ENCODE assay signal across 24 cellular contexts in genomic region chr4:77169496-77169895, GRCh38. TPM values are rescaled to one million over a fixed set of nuclear protein-coding genes. Genes with fewer than 3 reads are reported as not detected.
DNase-seq lines count a peak whose midpoint lies in the region; ATAC-seq and TF ChIP-seq lines count a peak whose summit lies in the region.
"Had no signal": no experiment of that assay in that cellular context is flagged by ENCODE, and none has a peak within 500 bp of the region (broad histone marks: within the 10 kb centered on the region; RNA-seq: fewer than 3 reads in every experiment).

No MANE protein-coding gene starts in this region.

- H3K27me3 Mint-ChIP-seq in activated B cell treated with CpG ODN at 0.5 μM for 24 hours, result no peaks in the 10 kb centered on the region
- H3K27me3 Mint-ChIP-seq: naive thymus-derived CD8-positive, alpha-beta T cell had no signal

- CTCF ChIA-PET in activated B cell treated with CpG ODN at 0.5 μM for 24 hours (lab: Charles Lee), result no interaction called here

- POLR2A ChIA-PET in activated B cell treated with CpG ODN at 0.5 μM for 24 hours (lab: Charles Lee), result no interaction called here

- no peak overlapping the region for H3K4me3 ChIP-seq in fibroblast of villous mesenchyme (ENCODE audit: low read depth, low read length)
- H3K4me3 ChIP-seq: upper lobe of right lung had no signal

- TF ChIP-seq CTCF in activated B cell treated with CpG ODN at 0.5 μM for 24 hours (IDR thresholded peaks at IDR 0.05), result no peak
- TF ChIP-seq CTCF in fibroblast of villous mesenchyme (IDR thresholded peaks at IDR 0.05; ENCODE audit: insufficient read depth, low read depth, low read length), result no peak

- no peaks in the 10 kb centered on the region for H3K9me3 Mint-ChIP-seq in activated B cell treated with CpG ODN at 0.5 μM for 24 hours
- H3K9me3 Mint-ChIP-seq: activated T-cell treated with anti-CD3 and anti-CD28 coated beads, Interleukin-2, amount 50 U/mL, for 72 hours; naive thymus-derived CD8-positive, alpha-beta T cell had no signal

- no peak overlapping the region for H3K4me3 Mint-ChIP-seq in activated B cell treated with CpG ODN at 0.5 μM for 24 hours
- H3K4me3 Mint-ChIP-seq: activated T-cell treated with anti-CD3 and anti-CD28 coated beads, Interleukin-2, amount 50 U/mL, for 72 hours; naive thymus-derived CD8-positive, alpha-beta T cell had no signal

- intact Hi-C loops in activated B cell treated with CpG ODN at 0.5 μM for 24 hours (cut with micrococcal nuclease), result no loop called here

- DNase-seq in GM03348 (ENCODE audit: low spot score) (peak; percentile 20), activated B cell treated with CpG ODN at 0.5 μM for 24 hours (no peak), fibroblast of villous mesenchyme (ENCODE audit: low read depth) (peak; percentile 86), renal cortical epithelial cell (ENCODE audit: low read depth) (peak; percentile 33), NCI-H1436 (lab: John Stamatoyannopoulos, UW) (no peak), dermis blood vessel endothelial cell (no peak)
- no peak for DNase-seq in stimulated activated CD4-positive, alpha-beta T cell treated with anti-CD3 and anti-CD28 coated beads, Interleukin-2, amount 100 ng/mL, for 48 hours
- DNase-seq: activated CD4-positive, CD25-positive, alpha-beta regulatory T cell treated with anti-CD3 and anti-CD28 coated beads, Interleukin-2, amount 50 U/mL, for 72 hours; activated naive CD4-positive, alpha-beta T cell treated with anti-CD3 and anti-CD28 coated beads, Interleukin-2, amount 50 U/mL, for 16 hours; activated T-cell treated with anti-CD3 and anti-CD28 coated beads, Interleukin-2, amount 50 U/mL, for 72 hours; BE2C; COR-L47; EL; Karpas-422; naive thymus-derived CD8-positive, alpha-beta T cell; NCI-H1092 treated with DMSO at 0.1 percent for 48 hours; NCI-H2029 treated with DMSO at 0.1 percent for 48 hours; NCI-H510A; small intestine; stimulated activated CD4-positive, alpha-beta T cell treated with anti-CD3 and anti-CD28 coated beads, Interleukin-4, amount 100 ng/mL, for 4 hours; upper lobe of right lung had no signal

- ATAC-seq in activated B cell treated with CpG ODN at 0.5 μM for 24 hours (ENCODE audit: low read depth) (no peak), HG03095 (IDR thresholded peaks at IDR 0.05; ENCODE audit: unreplicated experiment) (no peak)
- ATAC-seq: activated T-cell treated with anti-CD3 and anti-CD28 coated beads, Interleukin-2, amount 50 U/mL, for 72 hours; HCT116; naive thymus-derived CD8-positive, alpha-beta T cell; Right ventricle myocardium inferior; upper lobe of right lung had no signal

- peaks cover 9% of the 10 kb centered on the region for H3K4me1 Mint-ChIP-seq in activated B cell treated with CpG ODN at 0.5 μM for 24 hours

- H3K36me3 Mint-ChIP-seq in activated B cell treated with CpG ODN at 0.5 μM for 24 hours (ENCODE audit: low read depth), result peaks cover 65% of the 10 kb centered on the region

- H3K27ac Mint-ChIP-seq in activated B cell treated with CpG ODN at 0.5 μM for 24 hours, result peak overlapping the region; percentile 63
- H3K27ac Mint-ChIP-seq: activated T-cell treated with anti-CD3 and anti-CD28 coated beads, Interleukin-2, amount 50 U/mL, for 72 hours had no signal

RNA-seq across cellular contexts. Expression of gene CCNG2, which starts 12.5 kb away (rescaled TPM):
- 32.0 and 34.6 TPM in 2 replicates for total RNA-seq in activated B cell treated with CpG ODN at 0.5 μM for 24 hours
- 20.0 and 25.9 TPM in 2 replicates for total RNA-seq in fibroblast of villous mesenchyme
- 43.1 and 153 TPM in 2 replicates for total RNA-seq in renal cortical epithelial cell
- total RNA-seq in dermis blood vessel endothelial cell, result 30.6 and 39.7 TPM in 2 replicates

Comparison
In these comparisons a context has a peak if more than half of its experiments do, and no peak if none do; other contexts are left out.
1. DNase-seq: peak in GM03348 (single experiment), fibroblast of villous mesenchyme (single experiment) and renal cortical epithelial cell (single experiment); none in activated B cell treated with CpG ODN at 0.5 μM for 24 hours (single experiment), NCI-H1436 (single experiment), dermis blood vessel endothelial cell (single experiment) and stimulated activated CD4-positive, alpha-beta T cell treated with anti-CD3 and anti-CD28 coated beads, Interleukin-2, amount 100 ng/mL, for 48 hours (0 of 2).